ENCODE assay signal across 1 cellular context in the genomic region with DNA sequence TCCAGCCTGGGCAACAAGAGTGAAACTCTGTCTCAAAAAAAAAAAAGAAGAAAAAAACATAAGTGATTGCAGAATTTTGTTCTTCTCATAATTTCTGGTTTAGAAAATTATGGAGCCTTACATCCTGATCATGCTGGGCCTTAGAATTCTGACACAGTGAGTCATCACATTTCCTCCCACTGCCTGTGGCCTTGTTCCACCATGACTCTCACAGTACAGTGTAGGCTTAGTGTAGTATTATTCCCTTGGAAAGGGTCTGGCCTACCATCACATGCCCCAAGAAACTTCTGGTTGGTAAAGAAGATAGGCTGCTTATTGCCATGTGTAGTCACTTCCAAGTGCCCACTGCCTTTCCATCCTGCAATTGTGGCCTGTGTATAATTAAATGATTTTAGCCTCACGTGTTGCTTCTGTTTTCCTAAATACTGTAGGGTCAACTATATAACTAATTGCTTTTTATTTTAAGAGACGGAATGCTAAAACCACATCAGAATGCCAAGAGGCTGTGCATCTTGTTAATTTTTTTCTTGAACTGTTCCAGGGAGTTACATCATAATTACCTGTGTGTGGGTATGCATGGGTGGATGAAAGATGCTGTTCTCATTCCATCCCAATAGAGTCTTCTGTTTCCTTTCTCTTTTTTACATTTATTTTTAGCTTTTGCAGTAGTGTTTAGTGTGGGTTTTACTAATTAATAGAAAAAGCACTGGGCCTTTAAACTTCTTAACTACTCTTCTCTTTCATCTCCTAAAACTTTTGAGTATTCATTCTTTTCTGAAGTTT.
TF ChIP-seq lines count a peak whose summit lies in the region.

No MANE protein-coding gene starts in this region.

TF ChIP-seq in HepG2, 621 proteins besides CTCF, POLR2A, EP300 and RAD21:
- TF ChIP-seq ZC3H13 (CRISPR knock-in tag; IDR thresholded peaks at IDR 0.05) (no peak), ZNF644 (CRISPR knock-in tag; IDR thresholded peaks at IDR 0.05; ENCODE audit: low read depth) (0 out of 2 replicates have a peak, but pooled peaks have one; percentile 19), ZKSCAN1 (IDR thresholded peaks at IDR 0.05; ENCODE audit: low read length) (no peak), SRY (CRISPR knock-in tag; IDR thresholded peaks at IDR 0.05) (no peak), ZFP1 (CRISPR knock-in tag; IDR thresholded peaks at IDR 0.05) (no peak), NFE2L2 (IDR thresholded peaks at IDR 0.05; ENCODE audit: low read length) (0 out of 2 replicates have a peak, but pooled peaks have one; percentile 49), ZFYVE20 (CRISPR knock-in tag; IDR thresholded peaks at IDR 0.05; ENCODE audit: borderline replicate concordance, low read depth) (no peak), HOXA5 (CRISPR knock-in tag; IDR thresholded peaks at IDR 0.05) (no peak), HNRNPUL1 (IDR thresholded peaks at IDR 0.05; ENCODE audit: low read depth, low read length) (no peak), RBM22 (optimal IDR thresholded peaks at IDR 0.05; ENCODE audit: low read length) (peak; percentile 21), ZNF547 (CRISPR knock-in tag; IDR thresholded peaks at IDR 0.05) (no peak), FOSL2 (CRISPR knock-in tag; IDR thresholded peaks at IDR 0.05) (peak; percentile 68), ZSCAN12 (CRISPR knock-in tag; IDR thresholded peaks at IDR 0.05) (no peak)
TF ChIP-seq in HepG2: peak in this region for 4.
